8 cellular contexts compared by ENCODE assay signal in genomic region chr19:48511800-48512503, GRCh38. TPM values are rescaled to one million over a fixed set of nuclear protein-coding genes. Genes with fewer than 3 reads are reported as not detected.
A peak's percentile ranks its signal among the peaks of the same experiment; 100 is the strongest.
DNase-seq lines count a peak whose midpoint lies in the region; ATAC-seq and TF ChIP-seq lines count a peak whose summit lies in the region.

Gene LMTK3 (minus strand): TSS chr19:48511835. CDS start chr19:48511576, 259 bp downstream.

- no peaks in the 10 kb centered on the region for H3K27me3 Mint-ChIP-seq in activated naive CD4-positive, alpha-beta T cell treated with anti-CD3 and anti-CD28 coated beads for 36 hours (ENCODE audit: low read depth)
- H3K27me3 Mint-ChIP-seq in Calu3 (ENCODE audit: unreplicated experiment), result no peaks in the 10 kb centered on the region

- peaks cover 16% of the 10 kb centered on the region for H3K4me1 Mint-ChIP-seq in activated naive CD4-positive, alpha-beta T cell treated with anti-CD3 and anti-CD28 coated beads for 36 hours (ENCODE audit: low read depth)
- peaks cover 17% of the 10 kb centered on the region for H3K4me1 Mint-ChIP-seq in Calu3 (ENCODE audit: low read depth, unreplicated experiment)

- H3K27ac ChIP-seq in SJCRH30, result no peak within 1 kb of the TSS
- H3K27ac ChIP-seq in iPS-20b (ENCODE audit: low read length), result no peak within 1 kb of the TSS

- H3K27me3 ChIP-seq in SJCRH30, result no peaks in the 10 kb centered on the region
- peaks cover 21% of the 10 kb centered on the region for H3K27me3 ChIP-seq in iPS-20b (ENCODE audit: insufficient read depth, low read length)

- no peaks in the 10 kb centered on the region for H3K36me3 Mint-ChIP-seq in activated naive CD4-positive, alpha-beta T cell treated with anti-CD3 and anti-CD28 coated beads for 36 hours (ENCODE audit: low read depth)
- H3K36me3 Mint-ChIP-seq in Calu3 (ENCODE audit: insufficient read depth, unreplicated experiment), result peaks cover 9% of the 10 kb centered on the region

- H3K4me1 ChIP-seq in SJCRH30, result no peaks in the 10 kb centered on the region
- H3K4me1 ChIP-seq in iPS-20b (ENCODE audit: insufficient read depth, low read length), result no peaks in the 10 kb centered on the region

- H3K36me3 ChIP-seq in SJCRH30 (no peaks in the 10 kb centered on the region), iPS-20b (ENCODE audit: insufficient read depth, low read depth, low read length) (no peaks in the 10 kb centered on the region)

- no TSS peak for BruUV-seq in Calu3 (replicated peaks; lab: Mats Ljungman, UMichigan)

- H3K9ac ChIP-seq in iPS-20b (ENCODE audit: low read depth, low read length), result no peak within 1 kb of the TSS

- CTCF ChIA-PET in activated naive CD4-positive, alpha-beta T cell treated with anti-CD3 and anti-CD28 coated beads for 36 hours (lab: Charles Lee), result no interaction called here
- CTCF ChIA-PET in Calu3 (lab: Charles Lee), result no interaction called here

- no peaks in the 10 kb centered on the region for H3K9me3 ChIP-seq in SJCRH30 (replicated peaks)
- H3K9me3 ChIP-seq in iPS-20b (ENCODE audit: insufficient read depth, low read depth, low read length), result no peaks in the 10 kb centered on the region

- DNase-seq in NK-92 (lab: John Stamatoyannopoulos, UW; ENCODE audit: unreplicated experiment) (peak; percentile 47), SJCRH30 (peak; percentile 51 to 59), Calu3 (no peak)
- DNase-seq in NK-92 treated with Interleukin-12 subunit alpha and Interleukin-12 subunit beta, amount 100 ng/mL, for 24 hours (lab: John Stamatoyannopoulos, UW), result no peak
- peak; percentile 87 for DNase-seq in activated naive CD4-positive, alpha-beta T cell treated with anti-CD3 and anti-CD28 coated beads for 36 hours
- DNase-seq in stimulated activated CD4-positive, alpha-beta T cell treated with anti-CD3 and anti-CD28 coated beads, TNF-alpha, amount 100 ng/mL, for 24 hours (ENCODE audit: low read depth in 3 of 3), result peak in 2 of 3 experiments; percentile 44 to 75

- H3K9me3 Mint-ChIP-seq in activated naive CD4-positive, alpha-beta T cell treated with anti-CD3 and anti-CD28 coated beads for 36 hours, result no peaks in the 10 kb centered on the region
- H3K9me3 Mint-ChIP-seq in Calu3 (ENCODE audit: low read depth, unreplicated experiment), result no peaks in the 10 kb centered on the region

- peak within 1 kb of the TSS; percentile 80 for H3K4me3 Mint-ChIP-seq in activated naive CD4-positive, alpha-beta T cell treated with anti-CD3 and anti-CD28 coated beads for 36 hours
- H3K4me3 Mint-ChIP-seq in Calu3 (ENCODE audit: low read depth, unreplicated experiment), result no peak within 1 kb of the TSS

- intact Hi-C loops in activated naive CD4-positive, alpha-beta T cell treated with anti-CD3 and anti-CD28 coated beads for 36 hours (cut with micrococcal nuclease), result loop anchor here (2.0 kb wide), 1 partner anchor 43 kb away; the partner anchor contains the start of gene CYTH2
- intact Hi-C loops in Calu3 (cut with micrococcal nuclease; ENCODE audit: unreplicated experiment), result no loop called here

- H3K4me3 ChIP-seq in SJCRH30 (no peak within 1 kb of the TSS), iPS-20b (ENCODE audit: low read length) (peak within 1 kb of the TSS; percentile 73)

- ATAC-seq in GM18873 (IDR thresholded peaks at IDR 0.05; ENCODE audit: low FRiP score, unreplicated experiment), result no peak

- H3K27ac Mint-ChIP-seq in activated naive CD4-positive, alpha-beta T cell treated with anti-CD3 and anti-CD28 coated beads for 36 hours, result no peak within 1 kb of the TSS
- H3K27ac Mint-ChIP-seq in Calu3 (ENCODE audit: unreplicated experiment), result no peak within 1 kb of the TSS

- no peak for TF ChIP-seq CTCF in Calu3 (IDR thresholded peaks at IDR 0.05; ENCODE audit: unreplicated experiment)

RNA-seq across cellular contexts. Expression of gene LMTK3, which starts in this region (rescaled TPM):
- not detected in 2 replicates for total RNA-seq in SJCRH30 (2014; rRNA removed; shearing (Covaris generic))
- 1 to 10 TPM; 2.3 to 2.6 TPM for total RNA-seq in activated naive CD4-positive, alpha-beta T cell treated with anti-CD3 and anti-CD28 coated beads for 36 hours
- 1.0 and 2.4 TPM in 2 replicates for total RNA-seq in Calu3 (2022)

Comparison
In these comparisons a context has a peak if more than half of its experiments do, and no peak if none do; other contexts are left out.
1. DNase-seq: peak in NK-92 (single experiment), activated naive CD4-positive, alpha-beta T cell treated with anti-CD3 and anti-CD28 coated beads for 36 hours (single experiment) and stimulated activated CD4-positive, alpha-beta T cell treated with anti-CD3 and anti-CD28 coated beads, TNF-alpha, amount 100 ng/mL, for 24 hours (2 of 3); none in NK-92 treated with Interleukin-12 subunit alpha and Interleukin-12 subunit beta, amount 100 ng/mL, for 24 hours (single experiment) and Calu3 (single experiment).
2. Peak in DNase-seq in SJCRH30; RNA of the gene not detected or under 1 TPM.